Comparison of ENCODE assay signal across 8 cellular contexts in genomic region chr3:50303038-50303815, GRCh38. TPM values are rescaled to one million over a fixed set of nuclear protein-coding genes. Genes with fewer than 3 reads are reported as not detected.
A peak's percentile ranks its signal among the peaks of the same experiment; 100 is the strongest.
DNase-seq lines count a peak whose midpoint lies in the region; ATAC-seq and TF ChIP-seq lines count a peak whose summit lies in the region.

Gene HYAL1 (minus strand): TSS chr3:50303574. CDS start chr3:50302956, 618 bp downstream.

- no peak for ATAC-seq in GM18868 (IDR thresholded peaks at IDR 0.05; ENCODE audit: unreplicated experiment)

- no peaks in the 10 kb centered on the region for H3K36me3 ChIP-seq in CD8-positive, alpha-beta memory T cell (ENCODE audit: insufficient read depth, low read length)

- H3K27me3 ChIP-seq in CD8-positive, alpha-beta memory T cell (ENCODE audit: insufficient read depth, low read length, poor library complexity, severe bottlenecking) = no peaks in the 10 kb centered on the region

- DNase-seq in CD8-positive, alpha-beta memory T cell = no peak
- DNase-seq in SW480 (ENCODE audit: low spot score) (peak; percentile 60), fibroblast of the aortic adventitia (ENCODE audit: low read depth) (peak; percentile 30), nephron progenitor cell (peak; percentile 40), HK-2 (ENCODE audit: unreplicated experiment) (no peak), cerebellar nuclear complex (lab: John Stamatoyannopoulos, UW) (no peak), 8988T (no peak)

- peaks cover 16 to 37% (median 17%) of the 10 kb centered on the region in 3 donors for H3K4me1 Mint-ChIP-seq in CD8-positive, alpha-beta memory T cell
- H3K4me1 Mint-ChIP-seq in nephron progenitor cell = peaks cover 29% of the 10 kb centered on the region

- peak within 1 kb of the TSS in 1 of 7 donors; percentile 44 for H3K4me3 Mint-ChIP-seq in CD8-positive, alpha-beta memory T cell
- no peak within 1 kb of the TSS for H3K4me3 Mint-ChIP-seq in nephron progenitor cell

- H3K4me3 ChIP-seq in CD8-positive, alpha-beta memory T cell (ENCODE audit: low read length) = no peak within 1 kb of the TSS
- H3K4me3 ChIP-seq in fibroblast of the aortic adventitia (ENCODE audit: low read depth, low read length) = no peak within 1 kb of the TSS

- peaks cover 0 to 3% of the 10 kb centered on the region in 2 donors for H3K27me3 Mint-ChIP-seq in CD8-positive, alpha-beta memory T cell
- peaks cover 5% of the 10 kb centered on the region for H3K27me3 Mint-ChIP-seq in nephron progenitor cell (ENCODE audit: low read depth, poor library complexity)

- no peaks in the 10 kb centered on the region for H3K9me3 Mint-ChIP-seq in CD8-positive, alpha-beta memory T cell
- H3K9me3 Mint-ChIP-seq in nephron progenitor cell = peaks cover 27% of the 10 kb centered on the region

- POLR2A ChIA-PET in CD8-positive, alpha-beta memory T cell (lab: Charles Lee) = interaction anchor here (0.6 kb wide), 2 partner anchors 25 to 1197 kb away, joined by 3 to 5 read pairs; no protein-coding TSS in a partner anchor

- no peak for TF ChIP-seq CTCF in fibroblast of the aortic adventitia (IDR thresholded peaks at IDR 0.05; ENCODE audit: insufficient read depth, low read length)
- TF ChIP-seq CTCF in nephron progenitor cell (IDR thresholded peaks at IDR 0.05) = no peak

- H3K36me3 Mint-ChIP-seq in CD8-positive, alpha-beta memory T cell = peaks cover 0 to 6% (median 0%) of the 10 kb centered on the region in 3 donors
- H3K36me3 Mint-ChIP-seq in nephron progenitor cell (ENCODE audit: low read depth) = peaks cover 11% of the 10 kb centered on the region

- CTCF ChIA-PET in CD8-positive, alpha-beta memory T cell (lab: Charles Lee) = interaction anchor here (1.0 kb wide), 1 partner anchor 13 kb away, joined by 3 read pairs; no protein-coding TSS in a partner anchor

- no peaks in the 10 kb centered on the region for H3K9me3 ChIP-seq in CD8-positive, alpha-beta memory T cell (ENCODE audit: low read length)

- peaks cover 19% of the 10 kb centered on the region for H3K4me1 ChIP-seq in CD8-positive, alpha-beta memory T cell (ENCODE audit: insufficient read depth, low read length)

- no peak within 1 kb of the TSS for H3K27ac Mint-ChIP-seq in CD8-positive, alpha-beta memory T cell
- no peak within 1 kb of the TSS for H3K27ac Mint-ChIP-seq in nephron progenitor cell

- peak within 1 kb of the TSS; percentile 43 for H3K27ac ChIP-seq in CD8-positive, alpha-beta memory T cell (ENCODE audit: low read depth, low read length)

RNA-seq across cellular contexts. Expression of gene HYAL1, which starts in this region (rescaled TPM):
- total RNA-seq in CD8-positive, alpha-beta memory T cell = under 1 TPM in 1 of 2 experiments, not detected in 1; 0.13 TPM
- 0.81 TPM for polyA plus RNA-seq in CD8-positive, alpha-beta memory T cell
- 0.90 TPM in 1 of 2 replicates, not detected in the other for total RNA-seq in fibroblast of the aortic adventitia (ENCODE audit: low replicate concordance)

Comparison
In these comparisons a context has a peak if more than half of its experiments do, and no peak if none do; other contexts are left out.
1. Peak in DNase-seq in fibroblast of the aortic adventitia; RNA of the gene not detected or under 1 TPM.
2. DNase-seq: peak in SW480 (single experiment) and nephron progenitor cell (single experiment); none in CD8-positive, alpha-beta memory T cell (0 of 5), HK-2 (single experiment), cerebellar nuclear complex (0 of 2) and 8988T (single experiment).